In genomic region chr14:57009585-57010515, GRCh38 we compare ENCODE assay signal across 19 cellular contexts.
DNase-seq lines count a peak whose midpoint lies in the region; ATAC-seq, FAIRE-seq and TF ChIP-seq lines count a peak whose summit lies in the region.
"Had no signal": no experiment of that assay in that cellular context is flagged by ENCODE, and none has a peak within 500 bp of the region (broad histone marks: within the 10 kb centered on the region; RNA-seq: fewer than 3 reads in every experiment).

No MANE protein-coding gene starts in this region.

- 2% methylated on average over 9 of the region's 9 CpGs for WGBS in K562 (ENCODE audit: insufficient coverage, low coverage, missing lambda C conversion rate)

- intact Hi-C loops in K562 (cut with micrococcal nuclease): loop anchor here (1.0 kb wide), 1 partner anchor 18 kb away; no protein-coding TSS in a partner anchor

- TF ChIP-seq RAD21 in K562 (CRISPR knock-in tag; conservative IDR thresholded peaks at IDR 0.05 in 1 of 2, IDR thresholded peaks at IDR 0.05 in 1 of 2): no peak

- peak overlapping the region; percentile 85 for H3K27ac ChIP-seq in K562 (ENCODE audit: extremely low read depth, low read depth, low read length)
- no peak overlapping the region for H3K27ac ChIP-seq in parathyroid adenoma
- H3K27ac ChIP-seq: BLaER1 treated with 17β-estradiol and CSF1 and Interleukin-3, amounts not matched to agents 10 nM and 100 nM; HL-60; thoracic aorta had no signal

- BruUV-seq in K562 (replicated peaks; lab: Mats Ljungman, UMichigan): TSS peak; percentile 90

- H3K79me2 ChIP-seq in K562 (ENCODE audit: control insufficient read depth, insufficient read depth, low read length): no peaks in the 10 kb centered on the region
- H3K79me2 ChIP-seq in parathyroid adenoma: no peaks in the 10 kb centered on the region

- TF ChIP-seq CTCF in K562 (IDR thresholded peaks at IDR 0.05 in 2 of 3, conservative IDR thresholded peaks at IDR 0.05 in 1 of 3; ENCODE audit: insufficient read depth in 2 of 3, low read depth in 1 of 3, low read length in 3 of 3): peak in 1 of 3 experiments; percentile 6; a peak in 1 of 6 replicates
- TF ChIP-seq CTCF in parathyroid adenoma (IDR thresholded peaks at IDR 0.05): no peak

- CTCF ChIA-PET in K562 (lab: Yijun Ruan, JAX; ENCODE audit: low intra/inter-chr PET ratio): no interaction called here

- no peaks in the 10 kb centered on the region for H3K9me1 ChIP-seq in K562 (ENCODE audit: control insufficient read depth, insufficient read depth, low read length)

- DNase-seq in HAP-1 (ENCODE audit: low spot score in 2 of 2) (peak; percentile 42 to 59), NCI-H2196 treated with DMSO at 0.1 percent for 48 hours (lab: John Stamatoyannopoulos, UW; ENCODE audit: unreplicated experiment) (peak; percentile 13), K562 (ENCODE audit: extremely low read depth in 1 of 4, low spot score in 3 of 4) (peak; percentile 75 to 92 (median 81))
- DNase-seq in activated T-cell treated with anti-CD3 and anti-CD28 coated beads, Interleukin-2, amount 50 U/mL, for 1 hour: no peak
- no peak for DNase-seq in activated effector memory CD4-positive, alpha-beta T cell treated with anti-CD3 and anti-CD28 coated beads, Interleukin-2, amount 50 U/mL, for 16 hours
- DNase-seq: activated CD8-positive, alpha-beta memory T cell treated with anti-CD3 and anti-CD28 coated beads for 24 hours; activated effector memory CD4-positive, alpha-beta T cell treated with Interleukin-2 at 50 U/mL for 16 hours; foreskin fibroblast; Kasumi-1; naive thymus-derived CD4-positive, alpha-beta T cell; NCI-H1436 treated with DMSO at 0.1 percent for 48 hours; NCI-H774 had no signal

- H3K9ac ChIP-seq in K562 (ENCODE audit: insufficient read depth in 1 of 2, low read depth in 2 of 2, low read length in 2 of 2): peak overlapping the region; percentile 37 to 70; a peak in 2 of 4 replicates
- H3K9ac ChIP-seq in parathyroid adenoma: no peak overlapping the region
- H3K9ac ChIP-seq: BLaER1 treated with 17β-estradiol and CSF1 and Interleukin-3, amounts not matched to agents 10 nM and 100 nM had no signal

- peak; percentile 96 for FAIRE-seq in K562 (lab: Jason Lieb, UNC)
- FAIRE-seq: endometrium had no signal

- no peak overlapping the region for H3K4me3 ChIP-seq in HAP-1
- peak overlapping the region; percentile 9; the same call in 1 of the 2 replicates for H3K4me3 ChIP-seq in K562
- no peak overlapping the region for H3K4me3 ChIP-seq in parathyroid adenoma (ENCODE audit: low read depth, low read length)
- H3K4me3 ChIP-seq: BLaER1 treated with 17β-estradiol and CSF1 and Interleukin-3, amounts not matched to agents 10 nM and 100 nM; smooth muscle cell; thoracic aorta had no signal

- in situ Hi-C loops in HAP-1 (cut with MboI; ENCODE audit: low sequenced_read_pairs) (no loop called here), K562 (cut with MboI) (no loop called here)

- TF ChIP-seq POLR2A in K562 (conservative IDR thresholded peaks at IDR 0.05): peak; percentile 80

- ATAC-seq in K562 (peak; percentile 89), GM19395 (IDR thresholded peaks at IDR 0.05; ENCODE audit: unreplicated experiment) (no peak)
- ATAC-seq: naive thymus-derived CD4-positive, alpha-beta T cell had no signal

- TF ChIP-seq EP300 in K562 (IDR thresholded peaks at IDR 0.05; ENCODE audit: low read length): peak; percentile 93

- H3K4me2 ChIP-seq in K562 (ENCODE audit: insufficient read depth, low read length) (peak overlapping the region; percentile 77), parathyroid adenoma (ENCODE audit: low read length) (peak overlapping the region; percentile 47)
- H3K4me2 ChIP-seq: BLaER1 treated with 17β-estradiol and CSF1 and Interleukin-3, amounts not matched to agents 10 nM and 100 nM; smooth muscle cell had no signal

- H3K36me3 ChIP-seq in HAP-1 (replicated peaks) (no peaks in the 10 kb centered on the region), K562 (ENCODE audit: control insufficient read depth, insufficient read depth, low read length) (no peaks in the 10 kb centered on the region), parathyroid adenoma (ENCODE audit: control insufficient read depth, insufficient read depth, low read length) (no peaks in the 10 kb centered on the region)
- H3K36me3 ChIP-seq: BLaER1 treated with 17β-estradiol and CSF1 and Interleukin-3, amounts not matched to agents 10 nM and 100 nM; thoracic aorta had no signal

- H2AFZ ChIP-seq in K562 (ENCODE audit: low read depth, low read length) (peak overlapping the region; percentile 94), parathyroid adenoma (no peak overlapping the region)

- no peaks in the 10 kb centered on the region for H4K20me1 ChIP-seq in K562 (replicated peaks; ENCODE audit: control insufficient read depth, insufficient read depth, low read length)
- H4K20me1 ChIP-seq: BLaER1 treated with 17β-estradiol and CSF1 and Interleukin-3, amounts not matched to agents 10 nM and 100 nM had no signal

- H3K9me3 ChIP-seq in HAP-1: peaks cover 3% of the 10 kb centered on the region; the same call in 1 of the 2 replicates
- H3K9me3 ChIP-seq in K562 (replicated peaks; ENCODE audit: control insufficient read depth, insufficient read depth, low read depth, low read length): no peaks in the 10 kb centered on the region
- no peaks in the 10 kb centered on the region for H3K9me3 ChIP-seq in parathyroid adenoma (ENCODE audit: control insufficient read depth, low read length)
- H3K9me3 ChIP-seq: thoracic aorta had no signal

- H3K27me3 ChIP-seq in HAP-1 (ENCODE audit: low read depth): no peaks in the 10 kb centered on the region
- no peaks in the 10 kb centered on the region for H3K27me3 ChIP-seq in K562 (ENCODE audit: control insufficient read depth in 2 of 2, insufficient read depth in 2 of 2, low read length in 2 of 2)
- H3K27me3 ChIP-seq in parathyroid adenoma (ENCODE audit: control insufficient read depth, insufficient read depth, low read length): no peaks in the 10 kb centered on the region
- H3K27me3 ChIP-seq: BLaER1 treated with 17β-estradiol and CSF1 and Interleukin-3, amounts not matched to agents 10 nM and 100 nM had no signal

- POLR2A ChIA-PET in K562 (lab: Yijun Ruan, JAX): interaction anchor here (0.6 to 3.6 kb wide), 8 partner anchors 9 to 1328 kb away, joined by 3 to 29 read pairs (median 3); no protein-coding TSS in a partner anchor

- H3K4me1 ChIP-seq in HAP-1 (peaks cover 45% of the 10 kb centered on the region), K562 (replicated peaks in 1 of 2; ENCODE audit: control insufficient read depth in 2 of 2, insufficient read depth in 2 of 2, low read length in 2 of 2) (peaks cover 0 to 9% of the 10 kb centered on the region in 2 experiments; a peak in 1 of 5 replicates), parathyroid adenoma (peaks cover 5% of the 10 kb centered on the region)

TF ChIP-seq in K562, 482 proteins besides CTCF, POLR2A, EP300 and RAD21 (continues in another document):
- TF ChIP-seq NFE2 (IDR thresholded peaks at IDR 0.05; ENCODE audit: low read depth): peak; percentile 75
- TF ChIP-seq NEUROD1 (IDR thresholded peaks at IDR 0.05; ENCODE audit: borderline replicate concordance, low read depth, low read length, partially characterized antibody): peak; percentile 82
- 0 out of 2 replicates have a peak, but pooled peaks have one; percentile 40 for TF ChIP-seq ZNF644 (tag; IDR thresholded peaks at IDR 0.05; ENCODE audit: low read depth)
- peak; percentile 87 for TF ChIP-seq FOXM1 (IDR thresholded peaks at IDR 0.05; ENCODE audit: low read depth)
- no peak for TF ChIP-seq FOXM1 (CRISPR knock-in tag; IDR thresholded peaks at IDR 0.05; ENCODE audit: low read depth)
- TF ChIP-seq HDAC3 (IDR thresholded peaks at IDR 0.05; ENCODE audit: borderline replicate concordance, partially characterized antibody): peak; percentile 65
- peak; percentile 93 for TF ChIP-seq TEAD4 (IDR thresholded peaks at IDR 0.05; ENCODE audit: low read length)
- TF ChIP-seq TEAD4 (CRISPR knock-in tag; IDR thresholded peaks at IDR 0.05; ENCODE audit: borderline replicate concordance): no peak
- TF ChIP-seq TAF1 (IDR thresholded peaks at IDR 0.05; ENCODE audit: control insufficient read depth, extremely low read depth, insufficient read depth, low read length, severe bottlenecking): no peak
- TF ChIP-seq ZNF174 (CRISPR knock-in tag; IDR thresholded peaks at IDR 0.05): no peak
- TF ChIP-seq POLR3G (IDR thresholded peaks at IDR 0.05; ENCODE audit: extremely low read depth, insufficient read length, insufficient replicate concordance): no peak
- TF ChIP-seq E2F5 (CRISPR knock-in tag; IDR thresholded peaks at IDR 0.05): no peak
- TF ChIP-seq VEZF1 (CRISPR knock-in tag; IDR thresholded peaks at IDR 0.05): peak; percentile 84
- TF ChIP-seq FOXK2 (conservative IDR thresholded peaks at IDR 0.05 in 1 of 2, IDR thresholded peaks at IDR 0.05 in 1 of 2; ENCODE audit: low read depth in 2 of 2): peak; percentile 61 to 75; a peak in 3 of 4 replicates
- 0 out of 2 replicates have a peak, but pooled peaks have one; percentile 38 for TF ChIP-seq GATAD2A (IDR thresholded peaks at IDR 0.05)
- no peak for TF ChIP-seq ETV6 (IDR thresholded peaks at IDR 0.05; ENCODE audit: borderline replicate concordance in 1 of 2, low read depth in 2 of 2, low read length in 1 of 2)
- no peak for TF ChIP-seq ETV6 (CRISPR knock-in tag; IDR thresholded peaks at IDR 0.05; ENCODE audit: borderline replicate concordance)
- no peak for TF ChIP-seq E2F3 (CRISPR knock-in tag; IDR thresholded peaks at IDR 0.05)
- TF ChIP-seq NONO (IDR thresholded peaks at IDR 0.05; ENCODE audit: low read depth in 2 of 2, low read length in 1 of 2): 0 out of 4 replicates have a peak, but pooled peaks of 1 of the 2 experiments have one; percentile 27

Comparison
In these comparisons a context has a peak if more than half of its experiments do, and no peak if none do; other contexts are left out.
1. DNase-seq: peak in HAP-1 (2 of 2), NCI-H2196 treated with DMSO at 0.1 percent for 48 hours (single experiment) and K562 (4 of 4); none in activated T-cell treated with anti-CD3 and anti-CD28 coated beads, Interleukin-2, amount 50 U/mL, for 1 hour (single experiment) and activated effector memory CD4-positive, alpha-beta T cell treated with anti-CD3 and anti-CD28 coated beads, Interleukin-2, amount 50 U/mL, for 16 hours (single experiment).